8 cellular contexts compared by ENCODE assay signal in genomic region chr10:81876253-81876731, GRCh38. TPM values are rescaled to one million over a fixed set of nuclear protein-coding genes. Genes with fewer than 3 reads are reported as not detected.
A peak's percentile ranks its signal among the peaks of the same experiment; 100 is the strongest.
DNase-seq lines count a peak whose midpoint lies in the region; ATAC-seq and TF ChIP-seq lines count a peak whose summit lies in the region.

No MANE protein-coding gene starts in this region.

- H3K9me3 ChIP-seq in BLaER1 treated with 17β-estradiol and CSF1 and Interleukin-3, amounts not matched to agents 10 nM and 100 nM (replicated peaks in 1 of 11), result no peaks in the 10 kb centered on the region
- H3K9me3 ChIP-seq in neural cell (ENCODE audit: low read length), result no peaks in the 10 kb centered on the region

- H3K4me3 Mint-ChIP-seq in endothelial cell (ENCODE audit: unreplicated experiment), result peak overlapping the region; percentile 95
- no peak overlapping the region for H3K4me3 Mint-ChIP-seq in activated CD4-positive, alpha-beta memory T cell treated with anti-CD3 and anti-CD28 coated beads, Interleukin-2, amount 10 ng/mL, durations not matched to agents 7 days and 5 days

- TF ChIP-seq CTCF in endothelial cell (IDR thresholded peaks at IDR 0.05; ENCODE audit: unreplicated experiment) (no peak), neural cell (IDR thresholded peaks at IDR 0.05; ENCODE audit: poor library complexity, severe bottlenecking) (peak; percentile 28)

- peaks cover 0 to 56% (median 0%) of the 10 kb centered on the region in 11 experiments; a peak in 10 of 22 replicates for H3K27me3 ChIP-seq in BLaER1 treated with 17β-estradiol and CSF1 and Interleukin-3, amounts not matched to agents 10 nM and 100 nM
- peaks cover 6% of the 10 kb centered on the region for H3K27me3 ChIP-seq in neural cell (ENCODE audit: insufficient read depth, low read depth, low read length)

- ATAC-seq in HG02970 (IDR thresholded peaks at IDR 0.05; ENCODE audit: low FRiP score, unreplicated experiment), result no peak

- no peaks in the 10 kb centered on the region for H3F3A ChIP-seq in neural cell (ENCODE audit: insufficient read depth, low read length, poor library complexity, severe bottlenecking)

- H3K79me2 ChIP-seq in neural cell (replicated peaks; ENCODE audit: insufficient read depth, low read length), result peaks cover 41% of the 10 kb centered on the region

- H3K4me1 ChIP-seq in BLaER1 treated with 17β-estradiol and CSF1 and Interleukin-3, amounts not matched to agents 10 nM and 100 nM, result peaks cover 15 to 85% (median 66%) of the 10 kb centered on the region in 10 experiments

- peaks cover 0 to 67% (median 11%) of the 10 kb centered on the region in 11 experiments; a peak in 11 of 22 replicates for H4K20me1 ChIP-seq in BLaER1 treated with 17β-estradiol and CSF1 and Interleukin-3, amounts not matched to agents 10 nM and 100 nM
- no peaks in the 10 kb centered on the region for H4K20me1 ChIP-seq in neural cell (ENCODE audit: insufficient read depth)

- peak overlapping the region; percentile 86 to 99 (median 96) for H3K4me2 ChIP-seq in BLaER1 treated with 17β-estradiol and CSF1 and Interleukin-3, amounts not matched to agents 10 nM and 100 nM
- peak overlapping the region; percentile 60 for H3K4me2 ChIP-seq in neural cell (ENCODE audit: low read length)

- no peak for TF ChIP-seq EP300 in neural cell (conservative IDR thresholded peaks at IDR 0.05; ENCODE audit: poor library complexity, severe bottlenecking)

- no peaks in the 10 kb centered on the region for H3K9me3 Mint-ChIP-seq in endothelial cell (ENCODE audit: unreplicated experiment)
- no peaks in the 10 kb centered on the region for H3K9me3 Mint-ChIP-seq in activated CD4-positive, alpha-beta memory T cell treated with anti-CD3 and anti-CD28 coated beads, Interleukin-2, amount 10 ng/mL, durations not matched to agents 7 days and 5 days

- in situ Hi-C loops in KBM-7 (cut with MboI; ENCODE audit: low pct_unique_long_range_greater_than_20kb, low sequenced_read_pairs), result no loop called here

- TF ChIP-seq RAD21 in neural cell (conservative IDR thresholded peaks at IDR 0.05), result peak; percentile 48

- peaks cover 10% of the 10 kb centered on the region for H3K27me3 Mint-ChIP-seq in endothelial cell (ENCODE audit: unreplicated experiment)
- H3K27me3 Mint-ChIP-seq in activated CD4-positive, alpha-beta memory T cell treated with anti-CD3 and anti-CD28 coated beads, Interleukin-2, amount 10 ng/mL, durations not matched to agents 7 days and 5 days, result peaks cover 42% of the 10 kb centered on the region

- H3K4me3 ChIP-seq in BLaER1 treated with 17β-estradiol and CSF1 and Interleukin-3, amounts not matched to agents 10 nM and 100 nM, result peak overlapping the region; percentile 61 to 91 (median 85)
- peak overlapping the region; percentile 85 for H3K4me3 ChIP-seq in neural cell (ENCODE audit: low read length)

- peaks cover 16% of the 10 kb centered on the region for H3K4me1 Mint-ChIP-seq in endothelial cell (ENCODE audit: unreplicated experiment)
- peaks cover 5% of the 10 kb centered on the region for H3K4me1 Mint-ChIP-seq in activated CD4-positive, alpha-beta memory T cell treated with anti-CD3 and anti-CD28 coated beads, Interleukin-2, amount 10 ng/mL, durations not matched to agents 7 days and 5 days

- H3K27ac Mint-ChIP-seq in endothelial cell (ENCODE audit: unreplicated experiment), result peak overlapping the region; percentile 92
- no peak overlapping the region for H3K27ac Mint-ChIP-seq in activated CD4-positive, alpha-beta memory T cell treated with anti-CD3 and anti-CD28 coated beads, Interleukin-2, amount 10 ng/mL, durations not matched to agents 7 days and 5 days

- peak overlapping the region; percentile 72 to 89 (median 82); a peak in 20 of 22 replicates for H3K9ac ChIP-seq in BLaER1 treated with 17β-estradiol and CSF1 and Interleukin-3, amounts not matched to agents 10 nM and 100 nM
- peak overlapping the region; percentile 63 for H3K9ac ChIP-seq in neural cell (ENCODE audit: low read length)

- peak overlapping the region in 9 of 11 experiments; percentile 68 to 86 (median 79); a peak in 18 of 22 replicates for H3K27ac ChIP-seq in BLaER1 treated with 17β-estradiol and CSF1 and Interleukin-3, amounts not matched to agents 10 nM and 100 nM
- peak overlapping the region; percentile 59 for H3K27ac ChIP-seq in neural cell (ENCODE audit: low read length)

- CTCF ChIA-PET in activated CD4-positive, alpha-beta memory T cell treated with anti-CD3 and anti-CD28 coated beads, Interleukin-2, amount 10 ng/mL, durations not matched to agents 7 days and 5 days (lab: Charles Lee), result no interaction called here

- H3K36me3 Mint-ChIP-seq in endothelial cell (ENCODE audit: low read depth, unreplicated experiment), result peaks cover 4% of the 10 kb centered on the region
- peaks cover 4% of the 10 kb centered on the region for H3K36me3 Mint-ChIP-seq in activated CD4-positive, alpha-beta memory T cell treated with anti-CD3 and anti-CD28 coated beads, Interleukin-2, amount 10 ng/mL, durations not matched to agents 7 days and 5 days (ENCODE audit: low read depth)

- no peaks in the 10 kb centered on the region for H3K9me2 ChIP-seq in neural cell (ENCODE audit: insufficient read depth, low read length)

- DNase-seq in KBM-7 (peak; percentile 4), endothelial cell (ENCODE audit: low spot score) (peak; percentile 45), SKM-1 treated with dmso at 0.1 percent for 144 hours (lab: John Stamatoyannopoulos, UW; ENCODE audit: unreplicated experiment) (no peak)
- no peak for DNase-seq in activated CD8-positive, alpha-beta memory T cell treated with anti-CD3 and anti-CD28 coated beads, Interleukin-2, amount 50 U/mL, for 48 hours
- no peak for DNase-seq in activated CD4-positive, alpha-beta memory T cell treated with anti-CD3 and anti-CD28 coated beads, Interleukin-2, amount 10 ng/mL, durations not matched to agents 7 days and 5 days

- no peaks in the 10 kb centered on the region for H3K36me3 ChIP-seq in BLaER1 treated with 17β-estradiol and CSF1 and Interleukin-3, amounts not matched to agents 10 nM and 100 nM
- H3K36me3 ChIP-seq in neural cell (ENCODE audit: insufficient read depth, low read length), result no peaks in the 10 kb centered on the region

- peak overlapping the region; percentile 10 for H2AFZ ChIP-seq in neural cell (ENCODE audit: low read depth, low read length)

- POLR2A ChIA-PET in activated CD4-positive, alpha-beta memory T cell treated with anti-CD3 and anti-CD28 coated beads, Interleukin-2, amount 10 ng/mL, durations not matched to agents 7 days and 5 days (lab: Charles Lee), result no interaction called here

TF ChIP-seq in neural cell, 6 proteins besides CTCF, POLR2A, EP300 and RAD21:
- peak; percentile 43 for TF ChIP-seq SMC3 (conservative IDR thresholded peaks at IDR 0.05; ENCODE audit: poor library complexity)
- TF ChIP-seq MXI1 (conservative IDR thresholded peaks at IDR 0.05; ENCODE audit: poor library complexity, severe bottlenecking), result peak; percentile 26
- TF ChIP-seq, protein P1, sequence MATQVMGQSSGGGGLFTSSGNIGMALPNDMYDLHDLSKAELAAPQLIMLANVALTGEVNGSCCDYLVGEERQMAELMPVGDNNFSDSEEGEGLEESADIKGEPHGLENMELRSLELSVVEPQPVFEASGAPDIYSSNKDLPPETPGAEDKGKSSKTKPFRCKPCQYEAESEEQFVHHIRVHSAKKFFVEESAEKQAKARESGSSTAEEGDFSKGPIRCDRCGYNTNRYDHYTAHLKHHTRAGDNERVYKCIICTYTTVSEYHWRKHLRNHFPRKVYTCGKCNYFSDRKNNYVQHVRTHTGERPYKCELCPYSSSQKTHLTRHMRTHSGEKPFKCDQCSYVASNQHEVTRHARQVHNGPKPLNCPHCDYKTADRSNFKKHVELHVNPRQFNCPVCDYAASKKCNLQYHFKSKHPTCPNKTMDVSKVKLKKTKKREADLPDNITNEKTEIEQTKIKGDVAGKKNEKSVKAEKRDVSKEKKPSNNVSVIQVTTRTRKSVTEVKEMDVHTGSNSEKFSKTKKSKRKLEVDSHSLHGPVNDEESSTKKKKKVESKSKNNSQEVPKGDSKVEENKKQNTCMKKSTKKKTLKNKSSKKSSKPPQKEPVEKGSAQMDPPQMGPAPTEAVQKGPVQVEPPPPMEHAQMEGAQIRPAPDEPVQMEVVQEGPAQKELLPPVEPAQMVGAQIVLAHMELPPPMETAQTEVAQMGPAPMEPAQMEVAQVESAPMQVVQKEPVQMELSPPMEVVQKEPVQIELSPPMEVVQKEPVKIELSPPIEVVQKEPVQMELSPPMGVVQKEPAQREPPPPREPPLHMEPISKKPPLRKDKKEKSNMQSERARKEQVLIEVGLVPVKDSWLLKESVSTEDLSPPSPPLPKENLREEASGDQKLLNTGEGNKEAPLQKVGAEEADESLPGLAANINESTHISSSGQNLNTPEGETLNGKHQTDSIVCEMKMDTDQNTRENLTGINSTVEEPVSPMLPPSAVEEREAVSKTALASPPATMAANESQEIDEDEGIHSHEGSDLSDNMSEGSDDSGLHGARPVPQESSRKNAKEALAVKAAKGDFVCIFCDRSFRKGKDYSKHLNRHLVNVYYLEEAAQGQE (IDR thresholded peaks at IDR 0.05; ENCODE audit: borderline replicate concordance), result no peak
- TF ChIP-seq TAF1 (IDR thresholded peaks at IDR 0.05; ENCODE audit: low read depth), result peak; percentile 12
- TF ChIP-seq POLR2AphosphoS5 (IDR thresholded peaks at IDR 0.05), result peak; percentile 12
- TF ChIP-seq EZH2 (IDR thresholded peaks at IDR 0.05; ENCODE audit: borderline replicate concordance, insufficient read depth, low read length, poor library complexity, severe bottlenecking), result no peak
TF ChIP-seq in neural cell: peak in this region for 4.

RNA-seq across cellular contexts. Expression of gene NRG3, which starts 1.3 kb away (rescaled TPM):
- 8.2 TPM for total RNA-seq in endothelial cell (ENCODE audit: unreplicated experiment)
- polyA plus RNA-seq in neural cell, result 12.7 and 14.0 TPM in 2 replicates
- 24.6 and 25.9 TPM in 2 replicates for polyA minus RNA-seq in neural cell
- total RNA-seq in activated CD4-positive, alpha-beta memory T cell treated with anti-CD3 and anti-CD28 coated beads, Interleukin-2, amount 10 ng/mL, durations not matched to agents 7 days and 5 days, result not detected

Comparison
In these comparisons a context has a peak if more than half of its experiments do, and no peak if none do; other contexts are left out.
1. DNase-seq: peak in KBM-7 (single experiment) and endothelial cell (single experiment); none in activated CD8-positive, alpha-beta memory T cell treated with anti-CD3 and anti-CD28 coated beads, Interleukin-2, amount 50 U/mL, for 48 hours (single experiment), SKM-1 treated with dmso at 0.1 percent for 144 hours (single experiment) and activated CD4-positive, alpha-beta memory T cell treated with anti-CD3 and anti-CD28 coated beads, Interleukin-2, amount 10 ng/mL, durations not matched to agents 7 days and 5 days (single experiment).